Comparison of ENCODE assay signal across 1 cellular context in genomic region chr2:64404002-64404731, GRCh38.
A peak's percentile ranks its signal among the peaks of the same experiment; 100 is the strongest.
TF ChIP-seq lines count a peak whose summit lies in the region.

No MANE protein-coding gene starts in this region.

TF ChIP-seq in WTC11, 78 proteins besides CTCF, POLR2A, EP300 and RAD21 (continued from another document):
- no peak for TF ChIP-seq ZNF512 (CRISPR knock-in tag; IDR thresholded peaks at IDR 0.05; ENCODE audit: borderline replicate concordance)
- no peak for TF ChIP-seq CREB1 (CRISPR knock-in tag; IDR thresholded peaks at IDR 0.05)
- TF ChIP-seq AR (CRISPR knock-in tag; IDR thresholded peaks at IDR 0.05) = no peak
- peak; percentile 38 for TF ChIP-seq SP1 (CRISPR knock-in tag; conservative IDR thresholded peaks at IDR 0.05)
- TF ChIP-seq ZNF416 (CRISPR knock-in tag; IDR thresholded peaks at IDR 0.05) = no peak
- TF ChIP-seq CBFB (CRISPR knock-in tag; IDR thresholded peaks at IDR 0.05; ENCODE audit: low read depth) = no peak
